1 cellular context compared by ENCODE assay signal in the genomic region with DNA sequence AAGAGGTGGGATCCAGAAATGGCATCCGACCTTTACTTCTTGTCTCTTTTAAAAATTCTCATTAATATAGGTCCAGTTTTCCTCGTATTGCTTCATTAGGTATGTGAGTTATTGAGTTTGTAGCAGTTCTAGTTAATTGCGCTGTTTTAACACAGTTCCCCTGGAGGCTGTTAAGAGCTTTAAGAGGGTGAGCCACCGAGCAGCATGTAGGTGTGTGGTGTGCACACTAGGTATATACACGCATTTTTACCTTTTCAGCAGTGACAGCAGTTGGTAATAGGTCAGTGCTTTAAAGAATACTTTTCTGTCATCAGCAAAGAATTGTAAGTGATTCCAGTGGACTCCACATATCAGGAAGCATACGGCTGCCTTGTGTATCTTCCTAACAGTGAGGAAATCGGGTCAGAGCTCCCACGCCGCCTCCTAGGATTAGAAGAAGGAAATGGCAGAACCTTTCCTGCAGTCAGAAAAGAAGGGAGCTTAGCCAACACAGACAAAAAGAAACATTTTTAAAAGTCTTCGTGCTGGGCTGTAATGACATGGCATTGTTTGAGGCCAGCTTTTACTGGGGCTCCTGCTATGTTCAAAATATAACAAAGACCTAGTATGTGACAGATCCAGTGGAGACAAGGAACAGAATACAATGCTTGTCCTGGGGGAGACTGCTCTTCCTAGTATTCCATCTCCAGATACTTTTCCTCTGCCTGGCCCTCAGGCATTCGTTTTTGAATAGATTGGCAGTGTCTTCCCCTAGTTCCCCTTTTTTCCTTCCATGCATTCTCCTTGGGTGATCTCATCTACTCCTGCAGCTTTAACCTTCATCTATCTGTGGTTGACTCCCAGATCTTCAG.
A peak's percentile ranks its signal among the peaks of the same experiment; 100 is the strongest.
TF ChIP-seq lines count a peak whose summit lies in the region.

No MANE protein-coding gene starts in this region.

TF ChIP-seq in K562, 482 proteins besides CTCF, POLR2A, EP300 and RAD21 (continued from another document):
- TF ChIP-seq, protein P1, sequence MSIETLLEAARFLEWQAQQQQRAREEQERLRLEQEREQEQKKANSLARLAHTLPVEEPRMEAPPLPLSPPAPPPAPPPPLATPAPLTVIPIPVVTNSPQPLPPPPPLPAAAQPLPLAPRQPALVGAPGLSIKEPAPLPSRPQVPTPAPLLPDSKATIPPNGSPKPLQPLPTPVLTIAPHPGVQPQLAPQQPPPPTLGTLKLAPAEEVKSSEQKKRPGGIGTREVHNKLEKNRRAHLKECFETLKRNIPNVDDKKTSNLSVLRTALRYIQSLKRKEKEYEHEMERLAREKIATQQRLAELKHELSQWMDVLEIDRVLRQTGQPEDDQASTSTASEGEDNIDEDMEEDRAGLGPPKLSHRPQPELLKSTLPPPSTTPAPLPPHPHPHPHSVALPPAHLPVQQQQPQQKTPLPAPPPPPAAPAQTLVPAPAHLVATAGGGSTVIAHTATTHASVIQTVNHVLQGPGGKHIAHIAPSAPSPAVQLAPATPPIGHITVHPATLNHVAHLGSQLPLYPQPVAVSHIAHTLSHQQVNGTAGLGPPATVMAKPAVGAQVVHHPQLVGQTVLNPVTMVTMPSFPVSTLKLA (conservative IDR thresholded peaks at IDR 0.05), result no peak
- TF ChIP-seq SUPT5H (IDR thresholded peaks at IDR 0.05) (no peak), KDM5B (IDR thresholded peaks at IDR 0.05; ENCODE audit: insufficient replicate concordance, low read depth, low read length) (no peak), TARDBP (IDR thresholded peaks at IDR 0.05) (no peak), TCF3 (CRISPR knock-in tag; IDR thresholded peaks at IDR 0.05) (0 out of 2 replicates have a peak, but pooled peaks have one; percentile 9), NFIC (IDR thresholded peaks at IDR 0.05) (no peak), ILF3 (IDR thresholded peaks at IDR 0.05; ENCODE audit: borderline replicate concordance) (no peak), TRIM24 (IDR thresholded peaks at IDR 0.05) (no peak), ZNF561 (CRISPR knock-in tag; conservative IDR thresholded peaks at IDR 0.05) (no peak), NFIX (CRISPR knock-in tag; IDR thresholded peaks at IDR 0.05; ENCODE audit: low read depth) (no peak), ZFX (CRISPR knock-in tag; IDR thresholded peaks at IDR 0.05) (no peak), HNRNPH1 (optimal IDR thresholded peaks at IDR 0.05; ENCODE audit: low read depth, low read length) (no peak), TAF7 (tag; IDR thresholded peaks at IDR 0.05) (no peak), HIVEP1 (CRISPR knock-in tag; IDR thresholded peaks at IDR 0.05) (no peak), ARID1B (IDR thresholded peaks at IDR 0.05) (no peak; the same call in 1 of the 2 replicates), ATF7 (IDR thresholded peaks at IDR 0.05) (peak; percentile 39; the same call in 1 of the 2 replicates), RBM22 (IDR thresholded peaks at IDR 0.05; ENCODE audit: low read depth, low read length, poor library complexity, severe bottlenecking) (no peak), MYBL2 (IDR thresholded peaks at IDR 0.05; ENCODE audit: low read depth) (no peak), MYBL2 (CRISPR knock-in tag; IDR thresholded peaks at IDR 0.05; ENCODE audit: borderline replicate concordance) (no peak), RBM34 (IDR thresholded peaks at IDR 0.05; ENCODE audit: borderline replicate concordance, insufficient read depth, low read length) (no peak), SREBF1 (IDR thresholded peaks at IDR 0.05; ENCODE audit: borderline replicate concordance, low read depth, low read length) (no peak), FOXK2 (conservative IDR thresholded peaks at IDR 0.05 in 1 of 2, IDR thresholded peaks at IDR 0.05 in 1 of 2; ENCODE audit: low read depth in 2 of 2) (no peak), KLF10 (CRISPR knock-in tag; IDR thresholded peaks at IDR 0.05) (no peak), ZKSCAN1 (IDR thresholded peaks at IDR 0.05; ENCODE audit: low read depth, low read length) (no peak), GTF2F1 (IDR thresholded peaks at IDR 0.05; ENCODE audit: low read depth, low read length) (no peak)
- TF ChIP-seq, protein P2, sequence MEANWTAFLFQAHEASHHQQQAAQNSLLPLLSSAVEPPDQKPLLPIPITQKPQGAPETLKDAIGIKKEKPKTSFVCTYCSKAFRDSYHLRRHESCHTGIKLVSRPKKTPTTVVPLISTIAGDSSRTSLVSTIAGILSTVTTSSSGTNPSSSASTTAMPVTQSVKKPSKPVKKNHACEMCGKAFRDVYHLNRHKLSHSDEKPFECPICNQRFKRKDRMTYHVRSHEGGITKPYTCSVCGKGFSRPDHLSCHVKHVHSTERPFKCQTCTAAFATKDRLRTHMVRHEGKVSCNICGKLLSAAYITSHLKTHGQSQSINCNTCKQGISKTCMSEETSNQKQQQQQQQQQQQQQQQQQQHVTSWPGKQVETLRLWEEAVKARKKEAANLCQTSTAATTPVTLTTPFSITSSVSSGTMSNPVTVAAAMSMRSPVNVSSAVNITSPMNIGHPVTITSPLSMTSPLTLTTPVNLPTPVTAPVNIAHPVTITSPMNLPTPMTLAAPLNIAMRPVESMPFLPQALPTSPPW (CRISPR knock-in tag; IDR thresholded peaks at IDR 0.05), result no peak
- TF ChIP-seq, protein P3, sequence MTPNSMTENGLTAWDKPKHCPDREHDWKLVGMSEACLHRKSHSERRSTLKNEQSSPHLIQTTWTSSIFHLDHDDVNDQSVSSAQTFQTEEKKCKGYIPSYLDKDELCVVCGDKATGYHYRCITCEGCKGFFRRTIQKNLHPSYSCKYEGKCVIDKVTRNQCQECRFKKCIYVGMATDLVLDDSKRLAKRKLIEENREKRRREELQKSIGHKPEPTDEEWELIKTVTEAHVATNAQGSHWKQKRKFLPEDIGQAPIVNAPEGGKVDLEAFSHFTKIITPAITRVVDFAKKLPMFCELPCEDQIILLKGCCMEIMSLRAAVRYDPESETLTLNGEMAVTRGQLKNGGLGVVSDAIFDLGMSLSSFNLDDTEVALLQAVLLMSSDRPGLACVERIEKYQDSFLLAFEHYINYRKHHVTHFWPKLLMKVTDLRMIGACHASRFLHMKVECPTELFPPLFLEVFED (CRISPR knock-in tag; conservative IDR thresholded peaks at IDR 0.05), result no peak
- TF ChIP-seq, protein P4, sequence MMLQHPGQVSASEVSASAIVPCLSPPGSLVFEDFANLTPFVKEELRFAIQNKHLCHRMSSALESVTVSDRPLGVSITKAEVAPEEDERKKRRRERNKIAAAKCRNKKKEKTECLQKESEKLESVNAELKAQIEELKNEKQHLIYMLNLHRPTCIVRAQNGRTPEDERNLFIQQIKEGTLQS (IDR thresholded peaks at IDR 0.05), result peak; percentile 31; the same call in 1 of the 2 replicates
- TF ChIP-seq, protein P4 (CRISPR knock-in tag; conservative IDR thresholded peaks at IDR 0.05), result no peak
- TF ChIP-seq, protein P5, sequence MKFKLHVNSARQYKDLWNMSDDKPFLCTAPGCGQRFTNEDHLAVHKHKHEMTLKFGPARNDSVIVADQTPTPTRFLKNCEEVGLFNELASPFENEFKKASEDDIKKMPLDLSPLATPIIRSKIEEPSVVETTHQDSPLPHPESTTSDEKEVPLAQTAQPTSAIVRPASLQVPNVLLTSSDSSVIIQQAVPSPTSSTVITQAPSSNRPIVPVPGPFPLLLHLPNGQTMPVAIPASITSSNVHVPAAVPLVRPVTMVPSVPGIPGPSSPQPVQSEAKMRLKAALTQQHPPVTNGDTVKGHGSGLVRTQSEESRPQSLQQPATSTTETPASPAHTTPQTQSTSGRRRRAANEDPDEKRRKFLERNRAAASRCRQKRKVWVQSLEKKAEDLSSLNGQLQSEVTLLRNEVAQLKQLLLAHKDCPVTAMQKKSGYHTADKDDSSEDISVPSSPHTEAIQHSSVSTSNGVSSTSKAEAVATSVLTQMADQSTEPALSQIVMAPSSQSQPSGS (CRISPR knock-in tag; IDR thresholded peaks at IDR 0.05), result no peak
